13 cellular contexts compared by ENCODE assay signal in the genomic region with DNA sequence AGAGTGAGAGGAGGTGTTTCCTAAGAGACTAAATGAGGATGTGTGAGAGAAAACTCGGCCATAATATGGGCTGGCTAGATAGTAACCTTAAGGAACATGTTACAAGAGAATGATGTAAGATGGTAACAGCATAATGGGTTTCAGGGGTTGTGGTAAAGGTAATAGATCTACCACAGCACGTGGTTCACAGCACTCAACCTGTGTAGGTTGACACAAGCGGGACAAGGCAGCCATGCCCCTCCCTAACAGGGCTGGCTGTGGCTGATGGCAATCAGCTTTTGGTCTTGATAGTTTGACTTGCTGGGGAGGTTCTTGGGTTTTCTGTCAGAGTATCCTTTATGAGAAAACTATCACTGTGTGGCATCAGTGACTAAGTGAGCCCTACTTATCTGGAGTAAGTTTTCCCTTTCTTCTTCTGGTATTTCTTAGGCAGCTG.
DNase-seq lines count a peak whose midpoint lies in the region; ATAC-seq and TF ChIP-seq lines count a peak whose summit lies in the region.
"Had no signal": no experiment of that assay in that cellular context is flagged by ENCODE, and none has a peak within 500 bp of the region (broad histone marks: within the 10 kb centered on the region; RNA-seq: fewer than 3 reads in every experiment).

No MANE protein-coding gene starts in this region.

- no peaks in the 10 kb centered on the region for H3K27me3 ChIP-seq in osteoblast (ENCODE audit: insufficient read depth, low read length)
- H3K27me3 ChIP-seq: right lobe of liver had no signal

- H2AFZ ChIP-seq in osteoblast (ENCODE audit: low read length) = no peak overlapping the region

- H4K20me1 ChIP-seq in osteoblast (ENCODE audit: insufficient read depth, low read length) = peaks cover 45% of the 10 kb centered on the region

- H3K4me3 ChIP-seq in osteoblast (ENCODE audit: insufficient read depth, low read length) = no peak overlapping the region
- H3K4me3 ChIP-seq: right lobe of liver had no signal

- peak; percentile 51 for ATAC-seq in GM21619 (IDR thresholded peaks at IDR 0.05; ENCODE audit: unreplicated experiment)
- peak; percentile 81 for ATAC-seq in HG03457 (IDR thresholded peaks at IDR 0.05; ENCODE audit: unreplicated experiment)

- no peak for TF ChIP-seq CTCF in osteoblast (IDR thresholded peaks at IDR 0.05; ENCODE audit: extremely low read depth, low read depth, low read length)

- peaks cover 56% of the 10 kb centered on the region for H3K36me3 ChIP-seq in osteoblast (ENCODE audit: insufficient read depth, low read length)

- peaks cover under 1% of the 10 kb centered on the region for H3K4me1 ChIP-seq in osteoblast (ENCODE audit: insufficient read depth, low read length)
- H3K4me1 ChIP-seq: right lobe of liver had no signal

- DNase-seq in activated CD4-positive, alpha-beta T cell treated with anti-CD3 and anti-CD28 coated beads, Interleukin-2, amount 50 U/mL, for 48 hours = peak; percentile 5 to 9
- no peak for DNase-seq in activated CD4-positive, alpha-beta T cell treated with anti-CD3 and anti-CD28 coated beads, Interleukin-2, amount 50 U/mL, for 1 hour
- DNase-seq in osteoblast (ENCODE audit: insufficient read length, low spot score, missing footprints) = no peak
- DNase-seq in UCSD-AML1 (lab: John Stamatoyannopoulos, UW; ENCODE audit: unreplicated experiment) = no peak
- no peak for DNase-seq in midbrain (lab: John Stamatoyannopoulos, UW)
- DNase-seq in GF-D8 (lab: John Stamatoyannopoulos, UW) = no peak
- DNase-seq: EL, head of caudate nucleus, NCI-H146, right lobe of liver had no signal

- peak overlapping the region; percentile 40 for H3K27ac ChIP-seq in osteoblast (ENCODE audit: low read depth, low read length)
- H3K27ac ChIP-seq: right lobe of liver, VCaP had no signal

- H3K4me2 ChIP-seq in osteoblast (ENCODE audit: insufficient read depth, low read length) = no peak overlapping the region

- H3K79me2 ChIP-seq in osteoblast (ENCODE audit: insufficient read depth, low read length) = peaks cover 99% of the 10 kb centered on the region

- H3K9me3 ChIP-seq in osteoblast (ENCODE audit: low read depth, low read length) = no peaks in the 10 kb centered on the region
- H3K9me3 ChIP-seq: right lobe of liver had no signal

Comparison
In these comparisons a context has a peak if more than half of its experiments do, and no peak if none do; other contexts are left out.
1. DNase-seq: peak in activated CD4-positive, alpha-beta T cell treated with anti-CD3 and anti-CD28 coated beads, Interleukin-2, amount 50 U/mL, for 48 hours (2 of 2); none in activated CD4-positive, alpha-beta T cell treated with anti-CD3 and anti-CD28 coated beads, Interleukin-2, amount 50 U/mL, for 1 hour (single experiment), osteoblast (single experiment), UCSD-AML1 (single experiment), midbrain (single experiment) and GF-D8 (single experiment).